In the genomic region with DNA sequence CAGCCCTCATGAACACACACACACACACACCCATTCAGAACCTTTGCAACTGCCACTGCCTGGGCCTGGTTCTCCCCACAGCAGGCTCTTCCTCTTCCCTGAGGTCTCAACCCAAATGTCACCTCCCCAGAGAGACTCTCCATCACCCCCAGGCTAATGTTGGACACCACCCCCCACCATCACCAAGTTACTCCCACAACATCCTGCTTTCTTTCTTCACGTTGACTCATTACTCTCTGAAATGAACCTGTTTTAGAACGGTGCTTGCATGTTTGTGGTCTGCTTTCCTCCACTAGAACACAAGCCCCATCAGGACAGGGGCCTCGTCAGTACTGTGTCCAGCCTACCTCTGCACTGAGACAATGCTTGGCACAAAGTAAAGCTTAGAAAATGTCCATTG, we compare ENCODE assay signal across 10 cellular contexts. TPM values are rescaled to one million over a fixed set of nuclear protein-coding genes. Genes with fewer than 3 reads are reported as not detected.
DNase-seq lines count a peak whose midpoint lies in the region; ATAC-seq lines count a peak whose summit lies in the region.
"Had no signal": no experiment of that assay in that cellular context is flagged by ENCODE, and none has a peak within 500 bp of the region (broad histone marks: within the 10 kb centered on the region; RNA-seq: fewer than 3 reads in every experiment).

No MANE protein-coding gene starts in this region.

- H3K36me3 Mint-ChIP-seq in activated naive CD8-positive, alpha-beta T cell treated with anti-CD3 and anti-CD28 coated beads, Interleukin-2, amount 10 ng/mL, durations not matched to agents 7 days and 5 days, result peaks cover 2% of the 10 kb centered on the region

- peaks cover 8% of the 10 kb centered on the region for H3K9me3 Mint-ChIP-seq in activated naive CD8-positive, alpha-beta T cell treated with anti-CD3 and anti-CD28 coated beads, Interleukin-2, amount 10 ng/mL, durations not matched to agents 7 days and 5 days

- H3K27me3 Mint-ChIP-seq in activated naive CD8-positive, alpha-beta T cell treated with anti-CD3 and anti-CD28 coated beads, Interleukin-2, amount 10 ng/mL, durations not matched to agents 7 days and 5 days, result peaks cover 2% of the 10 kb centered on the region

- peak overlapping the region; percentile 3 for H3K4me3 Mint-ChIP-seq in activated naive CD8-positive, alpha-beta T cell treated with anti-CD3 and anti-CD28 coated beads, Interleukin-2, amount 10 ng/mL, durations not matched to agents 7 days and 5 days

- POLR2A ChIA-PET in activated naive CD8-positive, alpha-beta T cell treated with anti-CD3 and anti-CD28 coated beads, Interleukin-2, amount 10 ng/mL, durations not matched to agents 7 days and 5 days (lab: Charles Lee), result no interaction called here

- ATAC-seq in GM19395 (IDR thresholded peaks at IDR 0.05; ENCODE audit: unreplicated experiment) (peak; percentile 83), HG03280 (IDR thresholded peaks at IDR 0.05; ENCODE audit: unreplicated experiment) (peak; percentile 47), HG03025 (IDR thresholded peaks at IDR 0.05; ENCODE audit: low FRiP score, unreplicated experiment) (no peak)
- ATAC-seq in activated naive CD8-positive, alpha-beta T cell treated with anti-CD3 and anti-CD28 coated beads, Interleukin-2, amount 10 ng/mL, durations not matched to agents 7 days and 5 days (ENCODE audit: low read depth), result peak; percentile 75

- peak overlapping the region; percentile 51 for H3K27ac Mint-ChIP-seq in activated naive CD8-positive, alpha-beta T cell treated with anti-CD3 and anti-CD28 coated beads, Interleukin-2, amount 10 ng/mL, durations not matched to agents 7 days and 5 days

- peaks cover 10% of the 10 kb centered on the region for H3K4me1 Mint-ChIP-seq in activated naive CD8-positive, alpha-beta T cell treated with anti-CD3 and anti-CD28 coated beads, Interleukin-2, amount 10 ng/mL, durations not matched to agents 7 days and 5 days

- DNase-seq in ELR (ENCODE audit: low read depth) (peak; percentile 22), amygdala (lab: John Stamatoyannopoulos, UW) (no peak), occipital lobe (lab: John Stamatoyannopoulos, UW) (no peak)
- DNase-seq in activated naive CD8-positive, alpha-beta T cell treated with anti-CD3 and anti-CD28 coated beads, Interleukin-2, amount 10 ng/mL, durations not matched to agents 7 days and 5 days, result no peak
- no peak for DNase-seq in central memory CD4-positive, alpha-beta T cell
- DNase-seq: stimulated activated CD4-positive, alpha-beta T cell treated with anti-CD3 and anti-CD28 coated beads, Interleukin-4, amount 100 ng/mL, for 1 hour; upper lobe of left lung had no signal

RNA-seq across cellular contexts. Expression of a gene that starts 16.0 kb away (rescaled TPM):
- 1 to 10 TPM; 3.8 to 5.0 TPM for total RNA-seq in activated naive CD8-positive, alpha-beta T cell treated with anti-CD3 and anti-CD28 coated beads, Interleukin-2, amount 10 ng/mL, durations not matched to agents 7 days and 5 days
- total RNA-seq in occipital lobe, result 8.1 TPM
